Comparison of ENCODE assay signal across 1 cellular context in genomic region chr9:71670121-71670520, GRCh38.
TF ChIP-seq lines count a peak whose summit lies in the region.

No MANE protein-coding gene starts in this region.

TF ChIP-seq in H1, 55 proteins besides CTCF, POLR2A, EP300 and RAD21 (continued from another document):
- TF ChIP-seq SP4 (IDR thresholded peaks at IDR 0.05; ENCODE audit: low read length) (no peak), MAX (IDR thresholded peaks at IDR 0.05) (no peak), SUZ12 (IDR thresholded peaks at IDR 0.05; ENCODE audit: low read length) (no peak), SP1 (IDR thresholded peaks at IDR 0.05; ENCODE audit: low read depth, low read length) (no peak), SP2 (IDR thresholded peaks at IDR 0.05; ENCODE audit: low read length) (no peak), SIN3A (conservative IDR thresholded peaks at IDR 0.05 in 1 of 2, IDR thresholded peaks at IDR 0.05 in 1 of 2; ENCODE audit: low read depth in 1 of 2, low read length in 2 of 2) (no peak), CEBPB (IDR thresholded peaks at IDR 0.05; ENCODE audit: low read depth, low read length) (no peak), SRF (IDR thresholded peaks at IDR 0.05; ENCODE audit: low read depth, low read length) (no peak), JUND (IDR thresholded peaks at IDR 0.05; ENCODE audit: low read length) (no peak), JUN (IDR thresholded peaks at IDR 0.05; ENCODE audit: low read depth, low read length) (no peak), EGR1 (IDR thresholded peaks at IDR 0.05; ENCODE audit: borderline replicate concordance, low read depth, low read length) (no peak)
